In genomic region chr14:30362369-30363218, GRCh38 we compare ENCODE assay signal across 29 cellular contexts.
DNase-seq lines count a peak whose midpoint lies in the region; ATAC-seq and TF ChIP-seq lines count a peak whose summit lies in the region.
"Had no signal": no experiment of that assay in that cellular context is flagged by ENCODE, and none has a peak within 500 bp of the region (broad histone marks: within the 10 kb centered on the region; RNA-seq: fewer than 3 reads in every experiment).

No MANE protein-coding gene starts in this region.

- peak overlapping the region; percentile 86; the same call in 1 of the 2 replicates for H2AFZ ChIP-seq in GM23338

- peak overlapping the region; percentile 62 for H3K4me2 ChIP-seq in GM23338

- no peak for TF ChIP-seq CTCF in 22Rv1 (IDR thresholded peaks at IDR 0.05)
- no peak for TF ChIP-seq CTCF in GM23338 (conservative IDR thresholded peaks at IDR 0.05; ENCODE audit: low read depth in 2 of 2)

- no peaks in the 10 kb centered on the region for H3K36me3 ChIP-seq in GM23338 (ENCODE audit: insufficient read depth)
- H3K36me3 ChIP-seq in iPS-15b (ENCODE audit: control insufficient read depth, insufficient read depth, low read length) = no peaks in the 10 kb centered on the region
- H3K36me3 ChIP-seq: BE2C, spleen, thoracic aorta had no signal

- no peaks in the 10 kb centered on the region for H3F3A ChIP-seq in GM23338 (replicated peaks; ENCODE audit: low read depth)

- peak overlapping the region; percentile 64 for H3K27ac ChIP-seq in 22Rv1
- H3K27ac ChIP-seq in GM23338 (ENCODE audit: low read depth) = 0 out of 2 replicates have a peak overlapping the region, but pooled peaks have one; percentile 67
- H3K27ac ChIP-seq: coronary artery, spleen, thoracic aorta had no signal

- no peak overlapping the region for H3K27ac Mint-ChIP-seq in GM23338
- H3K27ac Mint-ChIP-seq in T-helper 17 cell = no peak overlapping the region
- H3K27ac Mint-ChIP-seq: activated naive CD8-positive, alpha-beta T cell treated with anti-CD3 and anti-CD28 coated beads, Interleukin-2, amount 50 U/mL, for 24 hours; activated T-cell treated with anti-CD3 and anti-CD28 coated beads, Interleukin-2, amount 50 U/mL, for 72 hours; CD8-positive, alpha-beta T cell; memory B cell; T-helper 1 cell treated with Interleukin-12 subunit alpha and Interleukin-12 subunit beta and Interleukin-4 antibody, amounts not matched to agents 30 μg/mL and 1 μg/mL, for 36 hours had no signal

- H3K4me1 Mint-ChIP-seq in GM23338 (peaks cover 6% of the 10 kb centered on the region), T-helper 17 cell (no peaks in the 10 kb centered on the region)
- H3K4me1 Mint-ChIP-seq: activated naive CD8-positive, alpha-beta T cell treated with anti-CD3 and anti-CD28 coated beads, Interleukin-2, amount 50 U/mL, for 24 hours; memory B cell; stimulated activated naive CD8-positive, alpha-beta T cell treated with anti-CD3 and anti-CD28 coated beads, Interleukin-15, amount 100 ng/mL, for 72 hours had no signal

- no peaks in the 10 kb centered on the region for H3K27me3 ChIP-seq in GM23338 (ENCODE audit: insufficient read depth)
- no peaks in the 10 kb centered on the region for H3K27me3 ChIP-seq in iPS-15b (ENCODE audit: control insufficient read depth, insufficient read depth, low read length)
- H3K27me3 ChIP-seq: BE2C had no signal

- peak overlapping the region; percentile 17; the same call in 1 of the 2 replicates for H3K4me3 ChIP-seq in GM23338
- H3K4me3 ChIP-seq in iPS-15b (ENCODE audit: low read depth, low read length) = no peak overlapping the region
- H3K4me3 ChIP-seq: coronary artery, spleen, thoracic aorta had no signal

- H3K79me2 ChIP-seq in GM23338 (replicated peaks; ENCODE audit: insufficient read depth) = no peaks in the 10 kb centered on the region

- H3K36me3 Mint-ChIP-seq in GM23338 (ENCODE audit: low read depth) (peaks cover 10% of the 10 kb centered on the region; the same call in 2 of the 3 replicates), T-helper 17 cell (ENCODE audit: low read depth) (no peaks in the 10 kb centered on the region)
- H3K36me3 Mint-ChIP-seq: CD8-positive, alpha-beta T cell; memory B cell had no signal

- H3K9me3 ChIP-seq in iPS-15b (ENCODE audit: control insufficient read depth, insufficient read depth, low read length) = no peaks in the 10 kb centered on the region
- H3K9me3 ChIP-seq in T-helper 17 cell (ENCODE audit: control insufficient read depth, low read length, poor library complexity, severe bottlenecking) = no peaks in the 10 kb centered on the region
- H3K9me3 ChIP-seq: BE2C, spleen, thoracic aorta had no signal

- H3K9me2 ChIP-seq in GM23338 (ENCODE audit: insufficient read depth) = no peaks in the 10 kb centered on the region

- H4K20me1 ChIP-seq in GM23338 (replicated peaks; ENCODE audit: insufficient read depth) = no peaks in the 10 kb centered on the region

- no peak for DNase-seq in GM23338 (ENCODE audit: low spot score)
- DNase-seq in NCI-H82 treated with DMSO at 0.1 percent for 48 hours (lab: John Stamatoyannopoulos, UW; ENCODE audit: unreplicated experiment) = peak; percentile 81
- no peak for DNase-seq in NCI-H128 (lab: John Stamatoyannopoulos, UW; ENCODE audit: unreplicated experiment)
- no peak for DNase-seq in ecto neural progenitor cell (ENCODE audit: low spot score)
- DNase-seq in T-helper 17 cell = no peak
- DNase-seq: activated CD4-positive, alpha-beta T cell treated with anti-CD3 and anti-CD28 coated beads, Interleukin-2, amount 50 U/mL, for 48 hours; activated CD4-positive, CD25-positive, alpha-beta regulatory T cell treated with anti-CD3 and anti-CD28 coated beads, Interleukin-2, amount 50 U/mL, for 72 hours; activated naive CD8-positive, alpha-beta T cell treated with anti-CD3 and anti-CD28 coated beads, Interleukin-2, amount 50 U/mL, for 24 hours; activated T-cell treated with anti-CD3 and anti-CD28 coated beads, Interleukin-2, amount 50 U/mL, for 72 hours; BE2C; CD8-positive, alpha-beta T cell; effector memory CD4-positive, alpha-beta T cell; MV-4-11; NCI-H1694; NCI-H2171; NCI-H69; right cardiac atrium; RPMI8226; spleen; stimulated activated CD4-positive, alpha-beta T cell treated with anti-CD3 and anti-CD28 coated beads, Interleukin-2, amount 100 ng/mL, for 24 hours; stimulated activated naive CD8-positive, alpha-beta T cell treated with anti-CD3 and anti-CD28 coated beads, Interleukin-15, amount 100 ng/mL, for 72 hours had no signal

- H3K9ac ChIP-seq in iPS-15b (ENCODE audit: low read depth, low read length) = peak overlapping the region; percentile 77

- H3K9me3 Mint-ChIP-seq in GM23338 = peaks cover 9% of the 10 kb centered on the region
- H3K9me3 Mint-ChIP-seq: activated naive CD8-positive, alpha-beta T cell treated with anti-CD3 and anti-CD28 coated beads, Interleukin-2, amount 50 U/mL, for 24 hours had no signal

- peaks cover 4% of the 10 kb centered on the region for H3K27me3 Mint-ChIP-seq in GM23338 (ENCODE audit: insufficient read depth, low read depth, poor library complexity)
- H3K27me3 Mint-ChIP-seq in T-helper 17 cell = peaks cover 16% of the 10 kb centered on the region

- ATAC-seq in GM23338 (no peak), HG02870 (IDR thresholded peaks at IDR 0.05; ENCODE audit: unreplicated experiment) (no peak), T-helper 17 cell (no peak)
- ATAC-seq: activated naive CD8-positive, alpha-beta T cell treated with anti-CD3 and anti-CD28 coated beads, Interleukin-2, amount 50 U/mL, for 24 hours; activated T-cell treated with anti-CD3 and anti-CD28 coated beads, Interleukin-2, amount 50 U/mL, for 72 hours; CD8-positive, alpha-beta T cell; left lobe of liver; right cardiac atrium; stimulated activated naive CD8-positive, alpha-beta T cell treated with anti-CD3 and anti-CD28 coated beads, Interleukin-15, amount 100 ng/mL, for 72 hours had no signal

- H3K4me3 Mint-ChIP-seq in GM23338 (no peak overlapping the region), T-helper 17 cell (no peak overlapping the region)
- H3K4me3 Mint-ChIP-seq: activated naive CD8-positive, alpha-beta T cell treated with anti-CD3 and anti-CD28 coated beads, Interleukin-2, amount 50 U/mL, for 24 hours; activated T-cell treated with anti-CD3 and anti-CD28 coated beads, Interleukin-2, amount 50 U/mL, for 72 hours; CD8-positive, alpha-beta T cell; memory B cell; stimulated activated naive CD8-positive, alpha-beta T cell treated with anti-CD3 and anti-CD28 coated beads, Interleukin-15, amount 100 ng/mL, for 72 hours; T-helper 1 cell treated with Interleukin-12 subunit alpha and Interleukin-12 subunit beta and Interleukin-4 antibody, amounts not matched to agents 30 μg/mL and 1 μg/mL, for 36 hours had no signal

- H3K4me1 ChIP-seq in GM23338 (ENCODE audit: insufficient read depth) (peaks cover 5% of the 10 kb centered on the region; the same call in 1 of the 2 replicates), iPS-15b (ENCODE audit: control insufficient read depth, insufficient read depth, low read length) (no peaks in the 10 kb centered on the region)
- H3K4me1 ChIP-seq: BE2C, spleen had no signal

TF ChIP-seq in GM23338, 12 proteins besides CTCF, POLR2A, EP300 and RAD21:
- TF ChIP-seq ZNF114 (CRISPR knock-in tag; IDR thresholded peaks at IDR 0.05) (no peak), NANOG (IDR thresholded peaks at IDR 0.05; ENCODE audit: borderline replicate concordance) (no peak), ZNF331 (CRISPR knock-in tag; IDR thresholded peaks at IDR 0.05; ENCODE audit: low read depth) (no peak)
TF ChIP-seq in GM23338: peak in this region for 0.
